Comparison of ENCODE assay signal across 9 cellular contexts in the genomic region with DNA sequence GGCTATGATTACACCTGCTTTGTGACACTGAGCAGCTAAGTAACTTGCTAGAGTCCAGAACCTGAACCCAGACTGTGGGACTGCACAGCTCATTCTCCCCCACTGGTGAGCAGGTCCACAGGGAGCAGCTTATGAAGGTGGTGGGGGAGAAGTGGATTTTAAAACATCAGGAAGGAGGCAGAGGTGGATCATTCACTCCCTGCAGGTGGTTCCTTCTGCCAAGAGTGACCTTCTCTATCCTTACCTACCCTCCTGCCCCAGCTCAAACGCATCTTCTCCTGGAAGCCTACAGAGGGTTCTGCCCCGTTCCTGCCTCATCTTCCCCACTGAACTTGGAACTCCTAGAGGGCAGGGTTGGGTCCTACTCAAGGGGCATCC. TPM values are rescaled to one million over a fixed set of nuclear protein-coding genes. Genes with fewer than 3 reads are reported as not detected.
A peak's percentile ranks its signal among the peaks of the same experiment; 100 is the strongest.
DNase-seq lines count a peak whose midpoint lies in the region; TF ChIP-seq lines count a peak whose summit lies in the region.
"Had no signal": no experiment of that assay in that cellular context is flagged by ENCODE, and none has a peak within 500 bp of the region (broad histone marks: within the 10 kb centered on the region; RNA-seq: fewer than 3 reads in every experiment).

No MANE protein-coding gene starts in this region.

- H3K4me3 ChIP-seq in BE2C (ENCODE audit: low read depth, low read length) (peak overlapping the region; percentile 64), MM.1S (ENCODE audit: low read length) (peak overlapping the region; percentile 73; the same call in 1 of the 2 replicates), ectodermal cell (ENCODE audit: insufficient read depth, low read depth, low read length) (peak overlapping the region; percentile 52)

- DNase-seq in BE2C (no peak), MM.1S (no peak), NCI-H446 treated with DMSO at 0.1 percent for 48 hours (lab: John Stamatoyannopoulos, UW) (no peak), G401 (ENCODE audit: low spot score) (no peak), substantia nigra (lab: John Stamatoyannopoulos, UW) (no peak), UCSD-AML1 (lab: John Stamatoyannopoulos, UW; ENCODE audit: unreplicated experiment) (no peak)
- DNase-seq: DND-41 had no signal

- H3K27ac ChIP-seq in MM.1S (ENCODE audit: low read length): no peak overlapping the region
- H3K27ac ChIP-seq in ectodermal cell (ENCODE audit: insufficient read depth, low read depth, low read length, poor library complexity, severe bottlenecking): no peak overlapping the region
- H3K27ac ChIP-seq in substantia nigra (ENCODE audit: low read depth, low read length, poor library complexity, severe bottlenecking): no peak overlapping the region

- H4K20me1 ChIP-seq in MM.1S (ENCODE audit: insufficient read depth, low read length): no peaks in the 10 kb centered on the region

- no peaks in the 10 kb centered on the region for H3K9me2 ChIP-seq in MM.1S (replicated peaks; ENCODE audit: insufficient read depth, low read length)

- H3K4me1 Mint-ChIP-seq in nephron: no peaks in the 10 kb centered on the region

- H3K4me3 Mint-ChIP-seq in nephron: peak overlapping the region; percentile 65 to 77 (median 66)

- no peak overlapping the region for H3K27ac Mint-ChIP-seq in nephron

- no peak overlapping the region; the same call in 1 of the 2 replicates for H3K9ac ChIP-seq in MM.1S (ENCODE audit: low read length)

- peaks cover 9% of the 10 kb centered on the region for H3K36me3 Mint-ChIP-seq in nephron (ENCODE audit: low read depth)

- H3K4me2 ChIP-seq in MM.1S (ENCODE audit: low read depth, low read length): peak overlapping the region; percentile 88

- H3K9me3 ChIP-seq in BE2C: no peaks in the 10 kb centered on the region
- H3K9me3 ChIP-seq in MM.1S (replicated peaks; ENCODE audit: insufficient read depth, low read length): no peaks in the 10 kb centered on the region
- H3K9me3 ChIP-seq in ectodermal cell (ENCODE audit: control insufficient read depth, low read length): peaks cover under 1% of the 10 kb centered on the region

- H3K27me3 Mint-ChIP-seq in nephron (ENCODE audit: low read depth): peaks cover 43% of the 10 kb centered on the region

- peak overlapping the region; percentile 85 for H2AFZ ChIP-seq in MM.1S (ENCODE audit: low read length)

- TF ChIP-seq CTCF in BE2C (IDR thresholded peaks at IDR 0.05; ENCODE audit: low read depth, low read length) (no peak), MM.1S (IDR thresholded peaks at IDR 0.05; ENCODE audit: low read length) (no peak), nephron (IDR thresholded peaks at IDR 0.05; ENCODE audit: unreplicated experiment in 3 of 3) (no peak)

- peaks cover under 1% of the 10 kb centered on the region for H3K9me3 Mint-ChIP-seq in nephron

- H3K27me3 ChIP-seq in BE2C: no peaks in the 10 kb centered on the region
- peaks cover 30% of the 10 kb centered on the region for H3K27me3 ChIP-seq in MM.1S (replicated peaks; ENCODE audit: insufficient read depth, low read length)
- peaks cover 23% of the 10 kb centered on the region for H3K27me3 ChIP-seq in ectodermal cell (ENCODE audit: control insufficient read depth, insufficient read depth, low read length, poor library complexity, severe bottlenecking)

- in situ Hi-C loops in G401 (cut with HindIII; ENCODE audit: low sequenced_read_pairs): no loop called here

- no peaks in the 10 kb centered on the region for H3K79me2 ChIP-seq in MM.1S (ENCODE audit: low read length)

- no peaks in the 10 kb centered on the region for H3K4me1 ChIP-seq in BE2C
- no peaks in the 10 kb centered on the region for H3K4me1 ChIP-seq in MM.1S (ENCODE audit: low read length)
- H3K4me1 ChIP-seq in ectodermal cell (ENCODE audit: control insufficient read depth, insufficient read depth, low read length): peaks cover 6% of the 10 kb centered on the region

- H3K36me3 ChIP-seq in BE2C (no peaks in the 10 kb centered on the region), MM.1S (replicated peaks; ENCODE audit: insufficient read depth, low read length) (no peaks in the 10 kb centered on the region), ectodermal cell (ENCODE audit: control insufficient read depth, insufficient read depth, low read length) (no peaks in the 10 kb centered on the region)

- peaks cover 2% of the 10 kb centered on the region; the same call in 1 of the 2 replicates for H3F3A ChIP-seq in MM.1S (ENCODE audit: insufficient read depth, low read length)

- whole genome bisulfite sequencing in ectodermal cell, 2 experiments: 77% methylated on average over 2 of the region's 2 CpGs

RNA-seq across cellular contexts. Expression of a gene that starts 0.5 kb away (rescaled TPM):
- 23.3 TPM for polyA plus RNA-seq in BE2C (2012; ENCODE audit: insufficient read depth, insufficient read length, low read depth)
- polyA plus RNA-seq in ectodermal cell (2013, experiment 1 of 4): 8.6 TPM
- polyA plus RNA-seq in ectodermal cell (2013, experiment 2 of 4): 9.8 TPM
- polyA plus RNA-seq in ectodermal cell (2013, experiment 3 of 4): 4.9 TPM
- polyA plus RNA-seq in ectodermal cell (2013, experiment 4 of 4): 5.8 TPM
- total RNA-seq in G401 (2014; rRNA removed; shearing (Covaris generic)): 27.8 and 36.7 TPM in 2 replicates

RNA-seq across cellular contexts. Expression of a gene that starts 56.3 kb away (rescaled TPM):
- not detected for polyA plus RNA-seq in BE2C (2012; ENCODE audit: insufficient read depth, insufficient read length, low read depth)
- not detected for polyA plus RNA-seq in ectodermal cell (2013, experiment 1 of 4)
- polyA plus RNA-seq in ectodermal cell (2013, experiment 2 of 4): not detected
- polyA plus RNA-seq in ectodermal cell (2013, experiment 3 of 4): not detected
- not detected for polyA plus RNA-seq in ectodermal cell (2013, experiment 4 of 4)
- total RNA-seq in G401 (2014; rRNA removed; shearing (Covaris generic)): not detected in 2 replicates
